In genomic region chr5:42813533-42813932, GRCh38 we compare ENCODE assay signal across 12 cellular contexts. TPM values are rescaled to one million over a fixed set of nuclear protein-coding genes. Genes with fewer than 3 reads are reported as not detected.
DNase-seq lines count a peak whose midpoint lies in the region; ATAC-seq and TF ChIP-seq lines count a peak whose summit lies in the region.
"Had no signal": no experiment of that assay in that cellular context is flagged by ENCODE, and none has a peak within 500 bp of the region (broad histone marks: within the 10 kb centered on the region; RNA-seq: fewer than 3 reads in every experiment).

No MANE protein-coding gene starts in this region.

- ATAC-seq in GM18511 (IDR thresholded peaks at IDR 0.05; ENCODE audit: unreplicated experiment) = no peak

- TF ChIP-seq CTCF in C4-2B (conservative IDR thresholded peaks at IDR 0.05) (no peak), brain (conservative IDR thresholded peaks at IDR 0.05) (no peak), PC-9 (conservative IDR thresholded peaks at IDR 0.05) (no peak)

- no peaks in the 10 kb centered on the region for H3K79me2 ChIP-seq in PC-9 (ENCODE audit: low read depth)

- no peaks in the 10 kb centered on the region for H3K9me3 ChIP-seq in PC-9 (ENCODE audit: insufficient read depth, low read depth)

- H3F3A ChIP-seq in PC-9 (ENCODE audit: insufficient read depth, low read depth) = no peaks in the 10 kb centered on the region

- BruUV-seq in PC-9 (replicated peaks; lab: Mats Ljungman, UMichigan) = no TSS peak

- POLR2A ChIA-PET in PC-9 (lab: Charles Lee; ENCODE audit: unreplicated experiment) = no interaction called here
- POLR2A ChIA-PET in activated CD4-positive, alpha-beta T cell treated with anti-CD3 and anti-CD28 coated beads, Interleukin-2, amount 10 ng/mL, durations not matched to agents 7 days and 5 days (lab: Charles Lee) = no interaction called here

- intact Hi-C loops in PC-9 (cut with micrococcal nuclease; ENCODE audit: unreplicated experiment) = no loop called here

- H3K36me3 Mint-ChIP-seq in brain = no peaks in the 10 kb centered on the region
- H3K36me3 Mint-ChIP-seq in activated CD4-positive, alpha-beta T cell treated with anti-CD3 and anti-CD28 coated beads, Interleukin-2, amount 10 ng/mL, durations not matched to agents 7 days and 5 days (ENCODE audit: low read depth) = no peaks in the 10 kb centered on the region

- H3K4me3 Mint-ChIP-seq in brain = peak overlapping the region in 2 of 5 experiments; percentile 52 to 55
- no peak overlapping the region for H3K4me3 Mint-ChIP-seq in activated CD4-positive, alpha-beta T cell treated with anti-CD3 and anti-CD28 coated beads, Interleukin-2, amount 10 ng/mL, durations not matched to agents 7 days and 5 days
- H3K4me3 Mint-ChIP-seq: activated CD4-positive, alpha-beta memory T cell treated with anti-CD3 and anti-CD28 coated beads, Interleukin-2, amount 10 ng/mL, durations not matched to agents 7 days and 5 days had no signal

- peak; percentile 33 for DNase-seq in inferior parietal cortex (ENCODE audit: extremely low spot score)
- DNase-seq in pons (ENCODE audit: low spot score) = peak; percentile 49
- no peak for DNase-seq in A172 (ENCODE audit: low spot score)
- no peak for DNase-seq in PC-9
- DNase-seq in activated CD4-positive, alpha-beta T cell treated with anti-CD3 and anti-CD28 coated beads, Interleukin-2, amount 10 ng/mL, durations not matched to agents 7 days and 5 days = no peak
- DNase-seq: activated CD4-positive, alpha-beta memory T cell treated with anti-CD3 and anti-CD28 coated beads, Interleukin-2, amount 10 ng/mL, durations not matched to agents 7 days and 5 days; cerebellar nuclear complex; DND-41; T-helper 2 cell had no signal

- H2AFZ ChIP-seq in PC-9 = no peak overlapping the region

- no peaks in the 10 kb centered on the region for H4K20me1 ChIP-seq in PC-9 (ENCODE audit: insufficient read depth)

- no peak overlapping the region for H3K4me2 ChIP-seq in PC-9

- peaks cover 14% of the 10 kb centered on the region for H3K4me1 ChIP-seq in PC-9 (replicated peaks; ENCODE audit: insufficient read depth)

- H3K36me3 ChIP-seq in PC-9 (ENCODE audit: low read depth) = no peaks in the 10 kb centered on the region

- no peak overlapping the region for H3K4me3 ChIP-seq in PC-9

- H3K27me3 ChIP-seq in PC-9 (ENCODE audit: insufficient read depth, low read depth) = no peaks in the 10 kb centered on the region

- H3K27ac ChIP-seq in C4-2B (0 out of 2 replicates have a peak overlapping the region, but pooled peaks have one; percentile 19), PC-9 (no peak overlapping the region)

- CTCF ChIA-PET in PC-9 (lab: Charles Lee) = no interaction called here
- CTCF ChIA-PET in activated CD4-positive, alpha-beta T cell treated with anti-CD3 and anti-CD28 coated beads, Interleukin-2, amount 10 ng/mL, durations not matched to agents 7 days and 5 days (lab: Charles Lee) = no interaction called here

- peaks cover 34% of the 10 kb centered on the region for H3K4me1 Mint-ChIP-seq in brain
- H3K4me1 Mint-ChIP-seq in activated CD4-positive, alpha-beta T cell treated with anti-CD3 and anti-CD28 coated beads, Interleukin-2, amount 10 ng/mL, durations not matched to agents 7 days and 5 days = peaks cover 3% of the 10 kb centered on the region
- H3K4me1 Mint-ChIP-seq: activated CD4-positive, alpha-beta memory T cell treated with anti-CD3 and anti-CD28 coated beads, Interleukin-2, amount 10 ng/mL, durations not matched to agents 7 days and 5 days had no signal

- H3K27ac Mint-ChIP-seq in brain = peak overlapping the region; percentile 37 to 97 (median 91)
- H3K27ac Mint-ChIP-seq in activated CD4-positive, alpha-beta T cell treated with anti-CD3 and anti-CD28 coated beads, Interleukin-2, amount 10 ng/mL, durations not matched to agents 7 days and 5 days = no peak overlapping the region
- H3K27ac Mint-ChIP-seq: activated CD4-positive, alpha-beta memory T cell treated with anti-CD3 and anti-CD28 coated beads, Interleukin-2, amount 10 ng/mL, durations not matched to agents 7 days and 5 days had no signal

- no peaks in the 10 kb centered on the region for H3K9me2 ChIP-seq in PC-9 (ENCODE audit: insufficient read depth)

- no peaks in the 10 kb centered on the region for H3K27me3 Mint-ChIP-seq in brain
- no peaks in the 10 kb centered on the region for H3K27me3 Mint-ChIP-seq in activated CD4-positive, alpha-beta T cell treated with anti-CD3 and anti-CD28 coated beads, Interleukin-2, amount 10 ng/mL, durations not matched to agents 7 days and 5 days

- H3K9me3 Mint-ChIP-seq in brain = no peaks in the 10 kb centered on the region
- no peaks in the 10 kb centered on the region for H3K9me3 Mint-ChIP-seq in activated CD4-positive, alpha-beta T cell treated with anti-CD3 and anti-CD28 coated beads, Interleukin-2, amount 10 ng/mL, durations not matched to agents 7 days and 5 days
- H3K9me3 Mint-ChIP-seq: activated CD4-positive, alpha-beta memory T cell treated with anti-CD3 and anti-CD28 coated beads, Interleukin-2, amount 10 ng/mL, durations not matched to agents 7 days and 5 days had no signal

RNA-seq across cellular contexts. Expression of gene SELENOP, which starts 1.8 kb away (rescaled TPM):
- polyA plus RNA-seq in brain (ENCODE audit: insufficient read depth, low read depth, low replicate concordance) = 87.4 TPM
- total RNA-seq in A172 (2014; rRNA removed; shearing (Covaris generic)) = 5.3 and 10.7 TPM in 2 replicates
- 4.6 and 5.3 TPM in 2 replicates for total RNA-seq in PC-9 (2021)
- total RNA-seq in activated CD4-positive, alpha-beta T cell treated with anti-CD3 and anti-CD28 coated beads, Interleukin-2, amount 10 ng/mL, durations not matched to agents 7 days and 5 days = not detected

RNA-seq across cellular contexts. Expression of gene CCDC152, which starts 56.9 kb away (rescaled TPM):
- 0.25 TPM for polyA plus RNA-seq in brain (ENCODE audit: insufficient read depth, low read depth, low replicate concordance)
- 0.69 TPM in 1 of 2 replicates, not detected in the other for total RNA-seq in A172 (2014; rRNA removed; shearing (Covaris generic))
- total RNA-seq in PC-9 (2021) = 0.25 and 0.26 TPM in 2 replicates
- total RNA-seq in activated CD4-positive, alpha-beta T cell treated with anti-CD3 and anti-CD28 coated beads, Interleukin-2, amount 10 ng/mL, durations not matched to agents 7 days and 5 days = 1 to 10 TPM; 4.8 to 5.2 TPM

Comparison
In these comparisons a context has a peak if more than half of its experiments do, and no peak if none do; other contexts are left out.
1. DNase-seq: peak in inferior parietal cortex (single experiment) and pons (single experiment); none in A172 (single experiment), PC-9 (0 of 2) and activated CD4-positive, alpha-beta T cell treated with anti-CD3 and anti-CD28 coated beads, Interleukin-2, amount 10 ng/mL, durations not matched to agents 7 days and 5 days (single experiment).